ENCODE assay signal across 27 cellular contexts in genomic region chr20:17925300-17925939, GRCh38. TPM values are rescaled to one million over a fixed set of nuclear protein-coding genes. Genes with fewer than 3 reads are reported as not detected.
A peak's percentile ranks its signal among the peaks of the same experiment; 100 is the strongest.
DNase-seq lines count a peak whose midpoint lies in the region; ATAC-seq, FAIRE-seq and TF ChIP-seq lines count a peak whose summit lies in the region.
"Had no signal": no experiment of that assay in that cellular context is flagged by ENCODE, and none has a peak within 500 bp of the region (broad histone marks: within the 10 kb centered on the region; RNA-seq: fewer than 3 reads in every experiment).

No MANE protein-coding gene starts in this region.

- H3K9me3 ChIP-seq in right atrium auricular region (no peaks in the 10 kb centered on the region), endodermal cell (ENCODE audit: control insufficient read depth, low read length) (no peaks in the 10 kb centered on the region), HepG2 (ENCODE audit: low read length) (no peaks in the 10 kb centered on the region), smooth muscle cell (replicated peaks; ENCODE audit: low read depth) (no peaks in the 10 kb centered on the region), gastrocnemius medialis (no peaks in the 10 kb centered on the region)
- H3K9me3 ChIP-seq: psoas muscle, SJCRH30, tibial artery had no signal

- H3K36me3 ChIP-seq in right atrium auricular region (no peaks in the 10 kb centered on the region), endodermal cell (ENCODE audit: control insufficient read depth, insufficient read depth, low read length) (no peaks in the 10 kb centered on the region), HepG2 (replicated peaks in 1 of 2; ENCODE audit: control insufficient read depth in 1 of 2, insufficient read depth in 2 of 2, low read length in 2 of 2) (no peaks in the 10 kb centered on the region), smooth muscle cell (ENCODE audit: low read depth) (no peaks in the 10 kb centered on the region), gastrocnemius medialis (no peaks in the 10 kb centered on the region)
- H3K36me3 ChIP-seq: cardiac muscle cell, SJCRH30, tibial artery had no signal

- in situ Hi-C loops in HepG2 (cut with HindIII; ENCODE audit: extremely low pct_ligation_motif_present, low pct_unique_long_range_greater_than_20kb): no loop called here
- in situ Hi-C loops in gastrocnemius medialis (cut with MboI; ENCODE audit: low sequenced_read_pairs in 4 of 4): loop anchor here in 2 of 4 donors (25.0 kb wide), 2 partner anchors 238 to 388 kb away; partner anchors contain the start of genes BANF2 (in 1 of the 2), BFSP1 (in 1 of the 2) and RRBP1 (in 1 of the 2)

- TF ChIP-seq POLR2A in HepG2 (IDR thresholded peaks at IDR 0.05; ENCODE audit: insufficient read depth in 1 of 2, low read depth in 2 of 2, low read length in 2 of 2) (no peak), gastrocnemius medialis (IDR thresholded peaks at IDR 0.05) (no peak)

- H3K4me3 ChIP-seq in right atrium auricular region (no peak overlapping the region), endodermal cell (ENCODE audit: low read length) (no peak overlapping the region), HepG2 (replicated peaks in 1 of 3; ENCODE audit: insufficient read depth in 1 of 3, low read depth in 2 of 3, low read length in 3 of 3) (0 out of 6 replicates have a peak overlapping the region, but pooled peaks of 1 of the 3 experiments have one; percentile 13), smooth muscle cell (no peak overlapping the region), gastrocnemius medialis (no peak overlapping the region)
- H3K4me3 ChIP-seq: cardiac muscle cell, psoas muscle, SJCRH30, tibial artery had no signal

- FAIRE-seq in HepG2 (lab: Jason Lieb, UNC): no peak
- FAIRE-seq: endometrium, RCC 7860 had no signal

- H3K27me3 Mint-ChIP-seq in endodermal cell (ENCODE audit: insufficient read depth): no peaks in the 10 kb centered on the region

- no peaks in the 10 kb centered on the region for H3K9me3 Mint-ChIP-seq in endodermal cell
- H3K9me3 Mint-ChIP-seq: activated CD4-positive, alpha-beta memory T cell treated with anti-CD3 and anti-CD28 coated beads, Interleukin-2, amount 10 ng/mL, durations not matched to agents 7 days and 5 days; dendritic cell treated with granulocyte-macrophage colony-stimulating factor and Interleukin-4, amounts not matched to agents 40 ng/mL and 50 ng/mL, for 4 days; stimulated activated naive CD8-positive, alpha-beta T cell treated with anti-CD3 and anti-CD28 coated beads, Interleukin-15, amount 100 ng/mL, for 72 hours had no signal

- H3K27ac ChIP-seq in right atrium auricular region (no peak overlapping the region), endodermal cell (ENCODE audit: low read depth, low read length) (no peak overlapping the region), HepG2 (ENCODE audit: extremely low read length, insufficient read depth, low read length) (no peak overlapping the region), smooth muscle cell (ENCODE audit: low read depth) (no peak overlapping the region), gastrocnemius medialis (no peak overlapping the region)
- H3K27ac ChIP-seq: 22Rv1, cardiac muscle cell, psoas muscle, SJCRH30, tibial artery had no signal

- H3K4me2 ChIP-seq in HepG2 (ENCODE audit: low read depth, low read length) (peak overlapping the region; percentile 45), smooth muscle cell (peak overlapping the region; percentile 58)

- H3K4me1 Mint-ChIP-seq in endodermal cell: peaks cover 39% of the 10 kb centered on the region
- H3K4me1 Mint-ChIP-seq: activated CD4-positive, alpha-beta memory T cell treated with anti-CD3 and anti-CD28 coated beads, Interleukin-2, amount 10 ng/mL, durations not matched to agents 7 days and 5 days; stimulated activated naive CD8-positive, alpha-beta T cell treated with anti-CD3 and anti-CD28 coated beads, Interleukin-15, amount 100 ng/mL, for 72 hours had no signal

- BruUV-seq in HepG2 (replicated peaks; lab: Mats Ljungman, UMichigan): no TSS peak

- ATAC-seq in Right ventricle myocardium inferior (peak; percentile 33), HepG2 (peak; percentile 29), gastrocnemius medialis (no peak), GM19452 (IDR thresholded peaks at IDR 0.05; ENCODE audit: unreplicated experiment) (no peak), GM18511 (IDR thresholded peaks at IDR 0.05; ENCODE audit: unreplicated experiment) (no peak)
- ATAC-seq: psoas muscle; stimulated activated naive CD8-positive, alpha-beta T cell treated with anti-CD3 and anti-CD28 coated beads, Interleukin-15, amount 100 ng/mL, for 72 hours had no signal

- no peaks in the 10 kb centered on the region for H3F3A ChIP-seq in smooth muscle cell (ENCODE audit: low read depth)

- H2AFZ ChIP-seq in HepG2 (ENCODE audit: low read length) (no peak overlapping the region), smooth muscle cell (ENCODE audit: low read depth) (no peak overlapping the region)

- no peak for TF ChIP-seq CTCF in right atrium auricular region (IDR thresholded peaks at IDR 0.05)
- TF ChIP-seq CTCF in endodermal cell (conservative IDR thresholded peaks at IDR 0.05): no peak
- no peak for TF ChIP-seq CTCF in HepG2 (CRISPR knock-in tag; IDR thresholded peaks at IDR 0.05)
- TF ChIP-seq CTCF in smooth muscle cell (IDR thresholded peaks at IDR 0.05; ENCODE audit: borderline replicate concordance, insufficient read depth, poor library complexity, severe bottlenecking): no peak
- no peak for TF ChIP-seq CTCF in gastrocnemius medialis (IDR thresholded peaks at IDR 0.05 in 4 of 5, conservative IDR thresholded peaks at IDR 0.05 in 1 of 5)

- peak overlapping the region; percentile 50 for H3K27ac Mint-ChIP-seq in endodermal cell
- H3K27ac Mint-ChIP-seq: activated CD4-positive, alpha-beta memory T cell treated with anti-CD3 and anti-CD28 coated beads, Interleukin-2, amount 10 ng/mL, durations not matched to agents 7 days and 5 days; dendritic cell treated with granulocyte-macrophage colony-stimulating factor and Interleukin-4, amounts not matched to agents 40 ng/mL and 50 ng/mL, for 4 days; stimulated activated naive CD8-positive, alpha-beta T cell treated with anti-CD3 and anti-CD28 coated beads, Interleukin-15, amount 100 ng/mL, for 72 hours had no signal

- H3K79me2 ChIP-seq in HepG2 (ENCODE audit: insufficient read depth, low read length): no peaks in the 10 kb centered on the region
- H3K79me2 ChIP-seq in smooth muscle cell (ENCODE audit: low read depth): no peaks in the 10 kb centered on the region

- H4K20me1 ChIP-seq in HepG2 (ENCODE audit: insufficient read depth, low read length) (no peaks in the 10 kb centered on the region), smooth muscle cell (ENCODE audit: low read depth) (no peaks in the 10 kb centered on the region)

- H3K27me3 ChIP-seq in right atrium auricular region (no peaks in the 10 kb centered on the region), endodermal cell (ENCODE audit: control insufficient read depth, insufficient read depth, low read length, poor library complexity, severe bottlenecking) (no peaks in the 10 kb centered on the region), HepG2 (ENCODE audit: control insufficient read depth in 1 of 2, insufficient read depth in 2 of 2, low read length in 2 of 2) (peaks cover 8 to 36% of the 10 kb centered on the region in 2 experiments; a peak in 3 of 5 replicates), smooth muscle cell (ENCODE audit: low read depth) (no peaks in the 10 kb centered on the region), gastrocnemius medialis (no peaks in the 10 kb centered on the region)
- H3K27me3 ChIP-seq: cardiac muscle cell, SJCRH30, tibial artery had no signal

- H3K36me3 Mint-ChIP-seq in endodermal cell (ENCODE audit: low read depth): no peaks in the 10 kb centered on the region

- POLR2A ChIA-PET in HepG2 (lab: Yijun Ruan, JAX): no interaction called here

- DNase-seq in Right ventricle myocardium inferior (ENCODE audit: missing footprints) (no peak), right atrium auricular region (ENCODE audit: low spot score) (no peak), endodermal cell (no peak), HepG2 (ENCODE audit: low spot score) (no peak), smooth muscle cell (lab: John Stamatoyannopoulos, UW; ENCODE audit: unreplicated experiment) (no peak), gastrocnemius medialis (no peak)
- DNase-seq: activated CD4-positive, alpha-beta memory T cell treated with anti-CD3 and anti-CD28 coated beads, Interleukin-2, amount 10 ng/mL, durations not matched to agents 7 days and 5 days; activated CD4-positive, CD25-positive, alpha-beta regulatory T cell treated with anti-CD3 and anti-CD28 coated beads, Interleukin-2, amount 50 U/mL, for 72 hours; activated CD8-positive, alpha-beta memory T cell treated with anti-CD3 and anti-CD28 coated beads, Interleukin-2, amount 50 U/mL, for 48 hours; activated naive CD4-positive, alpha-beta T cell treated with anti-CD3 and anti-CD28 coated beads, Interleukin-2, amount 50 U/mL, for 16 hours; anterior cingulate cortex; Calu3; DND-41; islet precursor cell; NCI-H510A treated with DMSO at 0.1 percent for 48 hours; NK-92 treated with Interleukin-12 subunit alpha and Interleukin-12 subunit beta, amount 100 ng/mL, for 24 hours; psoas muscle; stimulated activated naive CD8-positive, alpha-beta T cell treated with anti-CD3 and anti-CD28 coated beads, Interleukin-15, amount 100 ng/mL, for 72 hours; tibial artery had no signal

- no peak overlapping the region for H3K9ac ChIP-seq in endodermal cell (ENCODE audit: extremely low read depth, low read length, poor library complexity, severe bottlenecking)
- H3K9ac ChIP-seq in HepG2 (ENCODE audit: insufficient read depth, low read depth, low read length): no peak overlapping the region
- no peak overlapping the region for H3K9ac ChIP-seq in smooth muscle cell (ENCODE audit: low read depth)

- no peak overlapping the region for H3K4me3 Mint-ChIP-seq in endodermal cell
- H3K4me3 Mint-ChIP-seq: activated CD4-positive, alpha-beta memory T cell treated with anti-CD3 and anti-CD28 coated beads, Interleukin-2, amount 10 ng/mL, durations not matched to agents 7 days and 5 days; dendritic cell treated with granulocyte-macrophage colony-stimulating factor and Interleukin-4, amounts not matched to agents 40 ng/mL and 50 ng/mL, for 4 days; stimulated activated naive CD8-positive, alpha-beta T cell treated with anti-CD3 and anti-CD28 coated beads, Interleukin-15, amount 100 ng/mL, for 72 hours had no signal

- WGBS in endodermal cell (ENCODE audit: insufficient coverage in 1 of 2, insufficient read length in 1 of 2), 2 experiments: 83 to 87% methylated on average over 4 to 11 of the region's 11 CpGs
- WGBS in HepG2 (ENCODE audit: low lambda C conversion rate): 15% methylated on average over 11 of the region's 11 CpGs
- WGBS in smooth muscle cell (ENCODE audit: low lambda C conversion rate): 37% methylated on average over 11 of the region's 11 CpGs

- CTCF ChIA-PET in HepG2 (lab: Yijun Ruan, JAX; ENCODE audit: low intra/inter-chr PET ratio, low total read pairs): no interaction called here

- TF ChIP-seq RAD21 in HepG2 (CRISPR knock-in tag; IDR thresholded peaks at IDR 0.05): no peak

- H3K4me1 ChIP-seq in right atrium auricular region: peaks cover 0 to 9% of the 10 kb centered on the region in 2 donors
- peaks cover 11% of the 10 kb centered on the region for H3K4me1 ChIP-seq in endodermal cell (ENCODE audit: control insufficient read depth, insufficient read depth, low read length)
- H3K4me1 ChIP-seq in HepG2 (ENCODE audit: insufficient read depth, low read length): peaks cover 32% of the 10 kb centered on the region
- H3K4me1 ChIP-seq in smooth muscle cell (ENCODE audit: low read depth): no peaks in the 10 kb centered on the region
- H3K4me1 ChIP-seq in gastrocnemius medialis: peaks cover 5 to 18% of the 10 kb centered on the region in 2 donors
- H3K4me1 ChIP-seq: SJCRH30 had no signal

- intact Hi-C loops in Right ventricle myocardium inferior (cut with DNase I): no loop called here
- intact Hi-C loops in HepG2 (cut with micrococcal nuclease; ENCODE audit: unreplicated experiment): loop anchor here (1.0 kb wide), 1 partner anchor 43 kb away; no protein-coding TSS in a partner anchor
- intact Hi-C loops in gastrocnemius medialis (cut with DNase I; ENCODE audit: low total_unique reads): no loop called here

- TF ChIP-seq EP300 in HepG2 (IDR thresholded peaks at IDR 0.05; ENCODE audit: low read depth in 2 of 2, low read length in 2 of 2) (no peak), HepG2 (CRISPR knock-in tag; IDR thresholded peaks at IDR 0.05; ENCODE audit: borderline replicate concordance) (no peak)

RNA-seq across cellular contexts. Expression of gene SNX5, which starts 43.2 kb away (rescaled TPM):
- total RNA-seq in Right ventricle myocardium inferior (45.0 TPM), right atrium auricular region (10 to 100 TPM; 37.3 to 50.3 TPM), endodermal cell (100 to 1,000 TPM; 170 to 171 TPM), HepG2 (2016; rRNA removed; fragmentation: Illumina TruSeq; extraction: Trizol) (1,040 and 1,306 TPM in 2 replicates), smooth muscle cell (92.3 and 100 TPM in 2 replicates), gastrocnemius medialis (10 to 100 TPM; 49.8 to 88.8 (median 60.9) TPM)
- polyA plus RNA-seq in endodermal cell (2013, experiment 1 of 2): 124 TPM
- 121 TPM for polyA plus RNA-seq in endodermal cell (2013, experiment 2 of 2)
- total RNA-seq in HepG2 (2016; cell fraction: cytosol; rRNA removed; fragmentation: Illumina TruSeq; extraction: Trizol; ENCODE audit: low read depth): 667 and 747 TPM in 2 replicates
- 1,050 and 1,299 TPM in 2 replicates for total RNA-seq in HepG2 (2016; cell fraction: insoluble cytoplasmic fraction; rRNA removed; fragmentation: Illumina TruSeq; extraction: Trizol)
- total RNA-seq in HepG2 (2016; cell fraction: membrane; rRNA removed; fragmentation: Illumina TruSeq; extraction: Trizol): 1,275 and 1,485 TPM in 2 replicates
- total RNA-seq in HepG2 (2016; cell fraction: nucleus; rRNA removed; fragmentation: Illumina TruSeq; extraction: Trizol): 908 and 989 TPM in 2 replicates
- polyA plus RNA-seq in HepG2 (2011; rRNA removed) (448 and 664 TPM in 2 replicates), smooth muscle cell (46.3 and 49.8 TPM in 2 replicates)
- polyA plus RNA-seq in HepG2 (2011; cell fraction: cytosol; rRNA removed): 385 and 413 TPM in 2 replicates
- 462 and 532 TPM in 2 replicates for polyA plus RNA-seq in HepG2 (2011; cell fraction: nucleus; rRNA removed)
- 554 and 823 TPM in 2 replicates for polyA plus RNA-seq in HepG2 (2012)
- polyA plus RNA-seq in HepG2 (2016; cell fraction: cytosol; fragmentation: Illumina TruSeq; extraction: Trizol; ENCODE audit: low read depth): 567 and 609 TPM in 2 replicates
- polyA plus RNA-seq in HepG2 (2016; cell fraction: insoluble cytoplasmic fraction; fragmentation: Illumina TruSeq; extraction: Trizol; ENCODE audit: low read depth): 1,268 and 1,299 TPM in 2 replicates
- polyA plus RNA-seq in HepG2 (2016; cell fraction: membrane; fragmentation: Illumina TruSeq; extraction: Trizol; ENCODE audit: low read depth): 1,062 and 1,196 TPM in 2 replicates
- 1,466 and 1,524 TPM in 2 replicates for polyA plus RNA-seq in HepG2 (2016; cell fraction: nucleus; fragmentation: Illumina TruSeq; extraction: Trizol; ENCODE audit: insufficient read depth, low read depth)
- polyA minus RNA-seq in HepG2 (2011; rRNA and poly(A)+ RNA removed; ENCODE audit: low replicate concordance): 79.2 and 575 TPM in 2 replicates
- polyA minus RNA-seq in HepG2 (2011; cell fraction: cytosol; rRNA and poly(A)+ RNA removed): 326 and 349 TPM in 2 replicates
- 855 and 898 TPM in 2 replicates for polyA minus RNA-seq in HepG2 (2011; cell fraction: nucleus; rRNA and poly(A)+ RNA removed)

RNA-seq across cellular contexts. Expression of gene MGME1, which starts 43.4 kb away (rescaled TPM):
- total RNA-seq in Right ventricle myocardium inferior: 13.0 TPM
- 1 to 10 TPM; 2.7 to 7.1 TPM for total RNA-seq in right atrium auricular region
- 10 to 100 TPM; 31.2 to 36.7 TPM for total RNA-seq in endodermal cell
- 36.9 TPM for polyA plus RNA-seq in endodermal cell (2013, experiment 1 of 2)
- polyA plus RNA-seq in endodermal cell (2013, experiment 2 of 2): 32.9 TPM
- total RNA-seq in HepG2 (2016; rRNA removed; fragmentation: Illumina TruSeq; extraction: Trizol): 66.6 and 79.5 TPM in 2 replicates
- total RNA-seq in HepG2 (2016; cell fraction: cytosol; rRNA removed; fragmentation: Illumina TruSeq; extraction: Trizol; ENCODE audit: low read depth): 15.1 and 18.2 TPM in 2 replicates
- 62.8 and 78.1 TPM in 2 replicates for total RNA-seq in HepG2 (2016; cell fraction: insoluble cytoplasmic fraction; rRNA removed; fragmentation: Illumina TruSeq; extraction: Trizol)
- total RNA-seq in HepG2 (2016; cell fraction: membrane; rRNA removed; fragmentation: Illumina TruSeq; extraction: Trizol): 41.7 and 44.4 TPM in 2 replicates
- 67.8 and 71.1 TPM in 2 replicates for total RNA-seq in HepG2 (2016; cell fraction: nucleus; rRNA removed; fragmentation: Illumina TruSeq; extraction: Trizol)
- polyA plus RNA-seq in HepG2 (2011; rRNA removed): 24.8 and 36.7 TPM in 2 replicates
- polyA plus RNA-seq in HepG2 (2011; cell fraction: cytosol; rRNA removed): 17.2 and 20.9 TPM in 2 replicates
- 18.4 and 19.3 TPM in 2 replicates for polyA plus RNA-seq in HepG2 (2011; cell fraction: nucleus; rRNA removed)
- polyA plus RNA-seq in HepG2 (2012): 31.5 and 47.5 TPM in 2 replicates
- 14.4 and 14.8 TPM in 2 replicates for polyA plus RNA-seq in HepG2 (2016; cell fraction: cytosol; fragmentation: Illumina TruSeq; extraction: Trizol; ENCODE audit: low read depth)
- polyA plus RNA-seq in HepG2 (2016; cell fraction: insoluble cytoplasmic fraction; fragmentation: Illumina TruSeq; extraction: Trizol; ENCODE audit: low read depth): 84.4 and 86.8 TPM in 2 replicates
- 29.4 and 31.2 TPM in 2 replicates for polyA plus RNA-seq in HepG2 (2016; cell fraction: membrane; fragmentation: Illumina TruSeq; extraction: Trizol; ENCODE audit: low read depth)
- polyA plus RNA-seq in HepG2 (2016; cell fraction: nucleus; fragmentation: Illumina TruSeq; extraction: Trizol; ENCODE audit: insufficient read depth, low read depth): 117 TPM in 2 replicates
- polyA minus RNA-seq in HepG2 (2011; rRNA and poly(A)+ RNA removed; ENCODE audit: low replicate concordance): 14.2 and 14.9 TPM in 2 replicates
- polyA minus RNA-seq in HepG2 (2011; cell fraction: cytosol; rRNA and poly(A)+ RNA removed): 30.8 and 31.4 TPM in 2 replicates
- 48.9 and 53.8 TPM in 2 replicates for polyA minus RNA-seq in HepG2 (2011; cell fraction: nucleus; rRNA and poly(A)+ RNA removed)
- 16.0 and 18.3 TPM in 2 replicates for total RNA-seq in smooth muscle cell
- polyA plus RNA-seq in smooth muscle cell: 15.7 and 20.6 TPM in 2 replicates
- total RNA-seq in gastrocnemius medialis: 1 to 10 TPM; 5.2 to 9.1 (median 7.2) TPM

Comparison
In these comparisons a context has a peak if more than half of its experiments do, and no peak if none do; other contexts are left out.
1. ATAC-seq: peak in Right ventricle myocardium inferior (single experiment) and HepG2 (single experiment); none in gastrocnemius medialis (0 of 2), GM19452 (single experiment) and GM18511 (single experiment).